In the genomic region with DNA sequence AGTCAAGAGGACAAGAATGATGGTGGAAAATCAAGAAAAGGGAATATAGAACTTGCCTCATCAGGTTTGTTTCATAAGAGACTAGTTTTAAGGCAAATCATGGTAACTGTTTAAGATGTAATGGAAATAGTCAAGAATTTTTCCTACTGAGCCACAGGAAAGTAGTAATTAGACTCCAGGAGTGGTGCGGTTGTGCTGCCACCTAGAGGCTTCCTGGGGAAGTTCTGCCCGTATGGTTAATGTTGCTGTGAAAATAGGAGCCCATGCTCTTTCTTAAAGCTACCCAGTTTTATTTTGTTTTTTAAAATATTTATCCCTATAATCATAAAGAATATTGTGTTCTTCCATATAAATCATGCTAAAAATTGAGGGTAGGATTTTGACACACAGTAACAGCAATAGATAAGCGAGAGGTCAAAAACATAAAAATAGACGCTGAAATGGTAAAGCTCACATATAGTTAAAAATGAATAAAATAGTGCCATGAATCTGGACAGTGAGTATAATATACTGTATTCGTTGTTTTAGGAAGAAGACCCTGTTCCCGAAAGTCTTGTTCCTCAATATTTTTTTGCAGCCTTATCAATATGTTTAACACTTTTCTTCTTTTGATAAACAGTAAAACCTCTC, we compare ENCODE assay signal across 8 cellular contexts.
DNase-seq lines count a peak whose midpoint lies in the region; ATAC-seq and TF ChIP-seq lines count a peak whose summit lies in the region.

No MANE protein-coding gene starts in this region.

- H3K4me3 ChIP-seq in MM.1S (ENCODE audit: low read length) = no peak overlapping the region
- H3K4me3 ChIP-seq in left lung = no peak overlapping the region

- peaks cover 8% of the 10 kb centered on the region for H3K27me3 Mint-ChIP-seq in chondrocyte (ENCODE audit: low read depth)

- no peak overlapping the region for H3K27ac ChIP-seq in MM.1S (ENCODE audit: low read length)
- H3K27ac ChIP-seq in left lung = no peak overlapping the region

- H3K36me3 ChIP-seq in MM.1S (replicated peaks; ENCODE audit: insufficient read depth, low read length) (no peaks in the 10 kb centered on the region), left lung (no peaks in the 10 kb centered on the region)

- DNase-seq in COLO668 (lab: John Stamatoyannopoulos, UW; ENCODE audit: unreplicated experiment) (peak; percentile 55), GM19240 (ENCODE audit: insufficient read length, low spot score) (peak; percentile 13), MM.1S (peak; percentile 19), SW 1271 (lab: John Stamatoyannopoulos, UW) (peak; percentile 33 to 44), chondrocyte (ENCODE audit: low spot score) (no peak), left lung (no peak)
- peak; percentile 10 to 26 for DNase-seq in stimulated activated CD8-positive, alpha-beta memory T cell treated with anti-CD3 and anti-CD28 coated beads, Interleukin-2, amount 100 ng/mL, for 48 hours (ENCODE audit: low read depth in 2 of 2)

- H3K4me1 Mint-ChIP-seq in chondrocyte (ENCODE audit: low read depth) = no peaks in the 10 kb centered on the region

- H3K4me3 Mint-ChIP-seq in chondrocyte (ENCODE audit: unreplicated experiment) = no peak overlapping the region

- no peaks in the 10 kb centered on the region for H3K4me1 ChIP-seq in MM.1S (ENCODE audit: low read length)
- peaks cover 3 to 4% of the 10 kb centered on the region in 2 donors for H3K4me1 ChIP-seq in left lung

- H3K36me3 Mint-ChIP-seq in chondrocyte (ENCODE audit: low read depth) = no peaks in the 10 kb centered on the region

- H3K27ac Mint-ChIP-seq in chondrocyte (ENCODE audit: unreplicated experiment) = no peak overlapping the region

- peak; percentile 88 for TF ChIP-seq CTCF in MM.1S (IDR thresholded peaks at IDR 0.05; ENCODE audit: low read length)
- TF ChIP-seq CTCF in chondrocyte (IDR thresholded peaks at IDR 0.05) = peak; percentile 95
- peak; percentile 83 to 95 for TF ChIP-seq CTCF in left lung (IDR thresholded peaks at IDR 0.05)

- no peaks in the 10 kb centered on the region for H3K27me3 ChIP-seq in MM.1S (replicated peaks; ENCODE audit: insufficient read depth, low read length)
- H3K27me3 ChIP-seq in left lung = no peaks in the 10 kb centered on the region

- ATAC-seq in left lung (peak; percentile 85), HG03175 (IDR thresholded peaks at IDR 0.05; ENCODE audit: unreplicated experiment) (no peak)

- intact Hi-C loops in left lung (cut with DNase I) = loop anchor here in 1 of 2 donors (5.0 kb wide), 1 partner anchor 379 kb away; no protein-coding TSS in a partner anchor

- H3K9me3 ChIP-seq in MM.1S (replicated peaks; ENCODE audit: insufficient read depth, low read length) (no peaks in the 10 kb centered on the region), left lung (no peaks in the 10 kb centered on the region)

- no peaks in the 10 kb centered on the region for H3K9me2 ChIP-seq in MM.1S (replicated peaks; ENCODE audit: insufficient read depth, low read length)

- H3K4me2 ChIP-seq in MM.1S (ENCODE audit: low read depth, low read length) = no peak overlapping the region

- H4K20me1 ChIP-seq in MM.1S (ENCODE audit: insufficient read depth, low read length) = no peaks in the 10 kb centered on the region

- H2AFZ ChIP-seq in MM.1S (ENCODE audit: low read length) = no peak overlapping the region

- no peak overlapping the region for H3K9ac ChIP-seq in MM.1S (ENCODE audit: low read length)

- no peaks in the 10 kb centered on the region for H3F3A ChIP-seq in MM.1S (ENCODE audit: insufficient read depth, low read length)

- H3K79me2 ChIP-seq in MM.1S (ENCODE audit: low read length) = no peaks in the 10 kb centered on the region

- no peaks in the 10 kb centered on the region for H3K9me3 Mint-ChIP-seq in chondrocyte (ENCODE audit: low read depth)

Comparison
In these comparisons a context has a peak if more than half of its experiments do, and no peak if none do; other contexts are left out.
1. DNase-seq: peak in COLO668 (single experiment), GM19240 (single experiment), MM.1S (single experiment), SW 1271 (2 of 2) and stimulated activated CD8-positive, alpha-beta memory T cell treated with anti-CD3 and anti-CD28 coated beads, Interleukin-2, amount 100 ng/mL, for 48 hours (2 of 2); none in chondrocyte (single experiment) and left lung (0 of 2).
2. Peak in every context shown above with its lines, with median percentiles within 50 percentile points of each other: CTCF ChIP-seq.